30 cellular contexts compared by ENCODE assay signal in genomic region chr2:27884546-27884945, GRCh38. TPM values are rescaled to one million over a fixed set of nuclear protein-coding genes. Genes with fewer than 3 reads are reported as not detected.
DNase-seq lines count a peak whose midpoint lies in the region; ATAC-seq, FAIRE-seq and TF ChIP-seq lines count a peak whose summit lies in the region.
"Had no signal": no experiment of that assay in that cellular context is flagged by ENCODE, and none has a peak within 500 bp of the region (broad histone marks: within the 10 kb centered on the region; RNA-seq: fewer than 3 reads in every experiment).

No MANE protein-coding gene starts in this region.

- peaks cover 6% of the 10 kb centered on the region for H3K9me3 Mint-ChIP-seq in Calu3 (ENCODE audit: low read depth, unreplicated experiment)

- no peaks in the 10 kb centered on the region for H3K27me3 Mint-ChIP-seq in Calu3 (ENCODE audit: unreplicated experiment)
- H3K27me3 Mint-ChIP-seq: IgD-negative memory B cell had no signal

- H3K9me3 ChIP-seq in K562 (replicated peaks; ENCODE audit: control insufficient read depth, insufficient read depth, low read depth, low read length) (no peaks in the 10 kb centered on the region), osteoblast (ENCODE audit: low read depth, low read length) (no peaks in the 10 kb centered on the region)
- H3K9me3 ChIP-seq: esophagus squamous epithelium, right lobe of liver, testis had no signal

- WGBS in K562 (ENCODE audit: insufficient coverage, low coverage, missing lambda C conversion rate) = 14% methylated on average over 3 of the region's 3 CpGs

- no peak for TF ChIP-seq POLR2A in K562 (conservative IDR thresholded peaks at IDR 0.05)

- no peaks in the 10 kb centered on the region for H3K9me1 ChIP-seq in K562 (ENCODE audit: control insufficient read depth, insufficient read depth, low read length)

- no peak overlapping the region for H3K27ac ChIP-seq in K562 (ENCODE audit: extremely low read depth, low read depth, low read length)
- peak overlapping the region; percentile 70 for H3K27ac ChIP-seq in osteoblast (ENCODE audit: low read depth, low read length)
- H3K27ac ChIP-seq: BLaER1, dorsolateral prefrontal cortex, esophagus squamous epithelium, neural progenitor cell, parathyroid adenoma, right lobe of liver, testis had no signal

- H4K20me1 ChIP-seq in K562 (replicated peaks; ENCODE audit: control insufficient read depth, insufficient read depth, low read length) (no peaks in the 10 kb centered on the region), osteoblast (ENCODE audit: insufficient read depth, low read length) (no peaks in the 10 kb centered on the region)
- H4K20me1 ChIP-seq: BLaER1 had no signal

- FAIRE-seq in K562 (lab: Jason Lieb, UNC) = no peak
- FAIRE-seq: endometrium, frontal cortex had no signal

- TF ChIP-seq RAD21 in K562 (CRISPR knock-in tag; conservative IDR thresholded peaks at IDR 0.05 in 1 of 2, IDR thresholded peaks at IDR 0.05 in 1 of 2) = no peak

- H3K27me3 ChIP-seq in K562 (ENCODE audit: control insufficient read depth in 2 of 2, insufficient read depth in 2 of 2, low read length in 2 of 2) (no peaks in the 10 kb centered on the region), osteoblast (ENCODE audit: insufficient read depth, low read length) (no peaks in the 10 kb centered on the region)
- H3K27me3 ChIP-seq: BLaER1, dorsolateral prefrontal cortex, esophagus squamous epithelium, neural progenitor cell, right lobe of liver, spleen, testis had no signal

- H3K36me3 Mint-ChIP-seq in Calu3 (ENCODE audit: insufficient read depth, unreplicated experiment) = peaks cover 5% of the 10 kb centered on the region
- H3K36me3 Mint-ChIP-seq: neural progenitor cell had no signal

- intact Hi-C loops in Calu3 (cut with micrococcal nuclease; ENCODE audit: unreplicated experiment) = no loop called here
- intact Hi-C loops in K562 (cut with micrococcal nuclease) = no loop called here

- TF ChIP-seq CTCF in Calu3 (IDR thresholded peaks at IDR 0.05; ENCODE audit: unreplicated experiment) (no peak), K562 (IDR thresholded peaks at IDR 0.05 in 2 of 3, conservative IDR thresholded peaks at IDR 0.05 in 1 of 3; ENCODE audit: insufficient read depth in 2 of 3, low read depth in 1 of 3, low read length in 3 of 3) (no peak), osteoblast (IDR thresholded peaks at IDR 0.05; ENCODE audit: extremely low read depth, low read depth, low read length) (no peak)

- peaks cover 47% of the 10 kb centered on the region for H3K4me1 Mint-ChIP-seq in Calu3 (ENCODE audit: low read depth, unreplicated experiment)

- H3K36me3 ChIP-seq in K562 (ENCODE audit: control insufficient read depth, insufficient read depth, low read length) = no peaks in the 10 kb centered on the region
- H3K36me3 ChIP-seq in osteoblast (ENCODE audit: insufficient read depth, low read length) = no peaks in the 10 kb centered on the region
- H3K36me3 ChIP-seq: BLaER1, esophagus squamous epithelium, neural progenitor cell, right lobe of liver, spleen had no signal

- H3K9ac ChIP-seq in K562 (ENCODE audit: insufficient read depth in 1 of 2, low read depth in 2 of 2, low read length in 2 of 2) = no peak overlapping the region
- H3K9ac ChIP-seq: BLaER1, neural progenitor cell, parathyroid adenoma had no signal

- BruUV-seq in Calu3 (replicated peaks; lab: Mats Ljungman, UMichigan) (no TSS peak), K562 (replicated peaks; lab: Mats Ljungman, UMichigan) (no TSS peak)

- in situ Hi-C loops in K562 (cut with MboI) = no loop called here

- TF ChIP-seq EP300 in K562 (IDR thresholded peaks at IDR 0.05; ENCODE audit: low read length) = no peak

- H3K4me2 ChIP-seq in K562 (ENCODE audit: insufficient read depth, low read length) (no peak overlapping the region), osteoblast (ENCODE audit: insufficient read depth, low read length) (no peak overlapping the region)
- H3K4me2 ChIP-seq: BLaER1, neural progenitor cell had no signal

- H2AFZ ChIP-seq in K562 (ENCODE audit: low read depth, low read length) (no peak overlapping the region), osteoblast (ENCODE audit: low read length) (no peak overlapping the region)
- H2AFZ ChIP-seq: neural progenitor cell, parathyroid adenoma had no signal

- H3K4me3 ChIP-seq in K562 (no peak overlapping the region), osteoblast (ENCODE audit: insufficient read depth, low read length) (no peak overlapping the region)
- H3K4me3 ChIP-seq: BLaER1, dorsolateral prefrontal cortex, esophagus squamous epithelium, neural progenitor cell, right lobe of liver, spleen, testis had no signal

- DNase-seq in Calu3 (no peak), LoVo (ENCODE audit: low spot score) (peak; percentile 17), K562 (ENCODE audit: extremely low read depth in 1 of 4, low spot score in 3 of 4) (no peak), osteoblast (ENCODE audit: insufficient read length, low spot score, missing footprints) (no peak), superior temporal gyrus (ENCODE audit: extremely low spot score) (no peak), Kasumi-1 (lab: John Stamatoyannopoulos, UW) (no peak), DMS153 treated with DMSO at 0.1 percent for 48 hours (lab: John Stamatoyannopoulos, UW; ENCODE audit: unreplicated experiment) (no peak)
- DNase-seq: activated CD4-positive, alpha-beta T cell treated with anti-CD3 and anti-CD28 coated beads for 1 hour; activated CD8-positive, alpha-beta T cell treated with anti-CD3 and anti-CD28 coated beads, Interleukin-2, amount 10 ng/mL, durations not matched to agents 7 days and 5 days; activated naive CD4-positive, alpha-beta T cell treated with anti-CD3 and anti-CD28 coated beads, Interleukin-2, amount 50 U/mL, for 16 hours; DMS79; dorsolateral prefrontal cortex; esophagus squamous epithelium; NCI-H1092 treated with DMSO at 0.1 percent for 48 hours; NCI-H187; NCI-H2171; NCI-H524; OCI-M1; right lobe of liver; Right ventricle myocardium superior; spleen; stimulated activated CD4-positive, alpha-beta T cell treated with anti-CD3 and anti-CD28 coated beads, Interleukin-2, amount 100 ng/mL, for 24 hours; stimulated activated naive CD8-positive, alpha-beta T cell treated with anti-CD3 and anti-CD28 coated beads, Interleukin-15, Interleukin-2, amounts not matched to agents 100 U/mL and 50 U/mL, for 24 hours; testis had no signal

- POLR2A ChIA-PET in K562 (lab: Yijun Ruan, JAX) = no interaction called here

- CTCF ChIA-PET in Calu3 (lab: Charles Lee) (no interaction called here), K562 (lab: Yijun Ruan, JAX; ENCODE audit: low intra/inter-chr PET ratio) (no interaction called here)

- no peak overlapping the region for H3K4me3 Mint-ChIP-seq in Calu3 (ENCODE audit: low read depth, unreplicated experiment)
- H3K4me3 Mint-ChIP-seq: activated CD8-positive, alpha-beta T cell treated with anti-CD3 and anti-CD28 coated beads, Interleukin-2, amount 10 ng/mL, durations not matched to agents 7 days and 5 days; IgD-negative memory B cell; neural progenitor cell had no signal

- no peak for ATAC-seq in K562
- ATAC-seq: activated CD8-positive, alpha-beta T cell treated with anti-CD3 and anti-CD28 coated beads, Interleukin-2, amount 10 ng/mL, durations not matched to agents 7 days and 5 days; right lobe of liver; stimulated activated naive CD8-positive, alpha-beta T cell treated with anti-CD3 and anti-CD28 coated beads, Interleukin-15, Interleukin-2, amounts not matched to agents 100 U/mL and 50 U/mL, for 24 hours had no signal

- no peaks in the 10 kb centered on the region for H3K79me2 ChIP-seq in K562 (ENCODE audit: control insufficient read depth, insufficient read depth, low read length)
- peaks cover 2% of the 10 kb centered on the region for H3K79me2 ChIP-seq in osteoblast (ENCODE audit: insufficient read depth, low read length)

- peak overlapping the region; percentile 4 for H3K27ac Mint-ChIP-seq in Calu3 (ENCODE audit: unreplicated experiment)
- H3K27ac Mint-ChIP-seq: activated CD8-positive, alpha-beta T cell treated with anti-CD3 and anti-CD28 coated beads, Interleukin-2, amount 10 ng/mL, durations not matched to agents 7 days and 5 days; neural progenitor cell had no signal

- H3K4me1 ChIP-seq in K562 (replicated peaks in 1 of 2; ENCODE audit: control insufficient read depth in 2 of 2, insufficient read depth in 2 of 2, low read length in 2 of 2) = no peaks in the 10 kb centered on the region; a peak in 1 of 5 replicates
- peaks cover 28% of the 10 kb centered on the region for H3K4me1 ChIP-seq in osteoblast (ENCODE audit: insufficient read depth, low read length)
- H3K4me1 ChIP-seq: parathyroid adenoma had no signal

RNA-seq across cellular contexts. Expression of gene RBKS, which starts 5.6 kb away (rescaled TPM):
- total RNA-seq in Calu3 (2022) = 2.3 and 3.3 TPM in 2 replicates
- 0.79 and 1.00 TPM in 2 replicates for total RNA-seq in K562 (2011; cell fraction: chromatin; rRNA removed; ENCODE audit: low replicate concordance)
- total RNA-seq in K562 (2011; cell fraction: nucleolus; rRNA removed) = 0.50 TPM in 1 of 2 replicates, not detected in the other
- 1.1 and 1.3 TPM in 2 replicates for total RNA-seq in K562 (2011; cell fraction: nucleoplasm; rRNA removed)
- 0.18 and 0.24 TPM in 2 replicates for total RNA-seq in K562 (2014; rRNA removed)
- total RNA-seq in K562 (2014; rRNA removed; fragmentation: Illumina TruSeq; extraction: Trizol) = 0.11 and 0.13 TPM in 2 replicates
- total RNA-seq in K562 (2015; rRNA removed; fragmentation: Illumina TruSeq; extraction: Trizol) = 0.15 and 0.25 TPM in 2 replicates
- 0.07 and 0.18 TPM in 2 replicates for total RNA-seq in K562 (2021)
- 0.34 and 0.39 TPM in 2 replicates for polyA plus RNA-seq in K562 (2011; rRNA removed)
- 0.10 and 0.47 TPM in 2 replicates for polyA plus RNA-seq in K562 (2011; cell fraction: cytosol; rRNA removed)
- polyA plus RNA-seq in K562 (2011; cell fraction: nucleus; rRNA removed) = 0.31 and 0.67 TPM in 2 replicates
- polyA plus RNA-seq in K562 (2012) = 0.31 and 0.93 TPM in 2 replicates
- polyA plus RNA-seq in K562 (2014; fragmentation: Illumina TruSeq; extraction: Trizol) = 0.12 and 0.19 TPM in 2 replicates
- polyA plus RNA-seq in K562 (2014; fragmentation: Nextera tagmentation; extraction: Ambion mirVana) = under 1 TPM; 0.06 to 0.24 TPM
- polyA plus RNA-seq in K562 (2014; rRNA removed) = 0.20 and 1.1 TPM in 2 replicates
- 0.36 and 0.39 TPM in 2 replicates for polyA minus RNA-seq in K562 (2011; rRNA and poly(A)+ RNA removed)
- not detected in 2 replicates for polyA minus RNA-seq in K562 (2011; cell fraction: cytosol; rRNA and poly(A)+ RNA removed)
- 1.1 and 1.2 TPM in 2 replicates for polyA minus RNA-seq in K562 (2011; cell fraction: nucleus; rRNA and poly(A)+ RNA removed)
- 1.1 and 2.1 TPM in 2 replicates for total RNA-seq in osteoblast

RNA-seq across cellular contexts. Expression of gene BABAM2, which starts 6.0 kb away (rescaled TPM):
- total RNA-seq in Calu3 (2022) (43.5 and 59.3 TPM in 2 replicates), K562 (2014; rRNA removed) (10.9 and 15.6 TPM in 2 replicates), K562 (2014; rRNA removed; fragmentation: Illumina TruSeq; extraction: Trizol) (27.3 and 31.8 TPM in 2 replicates), K562 (2015; rRNA removed; fragmentation: Illumina TruSeq; extraction: Trizol) (19.9 and 23.5 TPM in 2 replicates), K562 (2021) (23.9 and 24.2 TPM in 2 replicates), osteoblast (42.0 and 45.4 TPM in 2 replicates)
- total RNA-seq in K562 (2011; cell fraction: chromatin; rRNA removed; ENCODE audit: low replicate concordance) = 95.1 and 126 TPM in 2 replicates
- 41.5 and 49.6 TPM in 2 replicates for total RNA-seq in K562 (2011; cell fraction: nucleolus; rRNA removed)
- 76.3 and 103 TPM in 2 replicates for total RNA-seq in K562 (2011; cell fraction: nucleoplasm; rRNA removed)
- polyA plus RNA-seq in K562 (2011; rRNA removed) (22.8 and 25.6 TPM in 2 replicates), K562 (2014; fragmentation: Illumina TruSeq; extraction: Trizol) (27.9 and 32.9 TPM in 2 replicates), K562 (2014; fragmentation: Nextera tagmentation; extraction: Ambion mirVana) (10 to 100 TPM; 35.2 to 37.4 TPM), K562 (2014; rRNA removed) (15.6 and 18.0 TPM in 2 replicates)
- polyA plus RNA-seq in K562 (2011; cell fraction: cytosol; rRNA removed) = 15.8 and 16.3 TPM in 2 replicates
- 21.4 TPM in 2 replicates for polyA plus RNA-seq in K562 (2011; cell fraction: nucleus; rRNA removed)
- polyA plus RNA-seq in K562 (2012) = 24.0 and 34.6 TPM in 2 replicates
- 30.3 and 33.4 TPM in 2 replicates for polyA minus RNA-seq in K562 (2011; rRNA and poly(A)+ RNA removed)
- 10.7 and 17.9 TPM in 2 replicates for polyA minus RNA-seq in K562 (2011; cell fraction: cytosol; rRNA and poly(A)+ RNA removed)
- 42.8 and 66.1 TPM in 2 replicates for polyA minus RNA-seq in K562 (2011; cell fraction: nucleus; rRNA and poly(A)+ RNA removed)
